8 cellular contexts compared by ENCODE assay signal in the genomic region with DNA sequence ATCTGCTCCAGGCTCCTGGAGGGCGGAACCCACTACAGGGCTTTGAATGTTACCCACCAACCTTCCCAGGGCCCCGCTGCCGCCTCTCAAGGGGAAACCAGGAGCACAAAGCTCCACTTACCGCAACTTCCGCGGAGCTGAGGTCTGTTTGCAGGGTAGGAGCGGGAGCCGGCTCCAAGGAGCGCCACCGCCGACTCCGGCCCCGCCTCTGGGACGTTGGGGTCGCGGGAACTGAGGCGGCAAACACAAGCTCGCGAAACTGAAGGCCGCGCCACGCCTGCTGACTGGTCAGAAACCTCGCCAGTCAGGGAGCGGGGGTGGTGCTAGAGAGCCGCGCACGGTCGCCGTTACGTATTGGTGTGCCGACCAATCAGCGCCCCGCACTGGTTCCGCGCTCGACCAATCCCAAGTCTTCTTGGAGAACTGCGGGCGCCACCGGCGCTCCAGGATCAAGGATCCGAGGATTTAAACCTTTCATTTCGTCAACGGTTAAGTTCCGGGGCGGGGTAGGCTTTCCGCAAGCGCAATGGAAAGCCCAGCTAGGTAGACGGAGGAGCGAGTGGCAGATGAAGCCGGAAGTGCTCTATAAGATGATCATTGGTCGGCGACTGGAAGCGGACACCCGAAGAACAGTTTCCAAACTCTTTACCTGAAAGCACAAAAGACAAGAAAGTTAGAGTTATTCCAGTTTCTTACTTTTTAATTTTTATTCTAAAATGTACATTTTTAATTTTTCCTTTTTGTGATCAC. TPM values are rescaled to one million over a fixed set of nuclear protein-coding genes. Genes with fewer than 3 reads are reported as not detected.
DNase-seq lines count a peak whose midpoint lies in the region; ATAC-seq and TF ChIP-seq lines count a peak whose summit lies in the region.

Gene STIL (minus strand): TSS at position 233 of the 750 bp plus-strand sequence. CDS start 3,828 bp downstream, outside the sequence.

- TF ChIP-seq CTCF in GM12865 (IDR thresholded peaks at IDR 0.05; ENCODE audit: insufficient read depth, low read depth, low read length, missing control alignments) (no peak), cardiac muscle cell (IDR thresholded peaks at IDR 0.05; ENCODE audit: low read depth, low read length) (no peak), parathyroid adenoma (IDR thresholded peaks at IDR 0.05) (no peak), type B pancreatic cell (conservative IDR thresholded peaks at IDR 0.05) (no peak)

- H3K27me3 ChIP-seq in cardiac muscle cell (no peaks in the 10 kb centered on the region), parathyroid adenoma (ENCODE audit: control insufficient read depth, insufficient read depth, low read length) (no peaks in the 10 kb centered on the region)

- DNase-seq in GM12865 (ENCODE audit: low read depth): peak; percentile 100
- peak; percentile 98 for DNase-seq in NCI-H1417 treated with DMSO at 0.1 percent for 48 hours (lab: John Stamatoyannopoulos, UW)
- peak; percentile 98 for DNase-seq in SW480 (ENCODE audit: low spot score)
- DNase-seq in activated naive CD8-positive, alpha-beta T cell treated with anti-CD3 and anti-CD28 coated beads, Interleukin-2, amount 50 U/mL, for 24 hours: peak; percentile 97
- peak; percentile 100 for DNase-seq in cardiac muscle cell (ENCODE audit: low read depth in 1 of 2, low spot score in 1 of 2)
- DNase-seq in type B pancreatic cell (ENCODE audit: extremely low spot score, unreplicated experiment): peak; percentile 99

- H3K4me3 ChIP-seq in GM12865 (ENCODE audit: low read depth, low read length) (peak within 1 kb of the TSS; percentile 80), cardiac muscle cell (peak within 1 kb of the TSS; percentile 58), parathyroid adenoma (ENCODE audit: low read depth, low read length) (peak within 1 kb of the TSS; percentile 90)

- H2AFZ ChIP-seq in parathyroid adenoma: peak within 1 kb of the TSS; percentile 86

- no peaks in the 10 kb centered on the region for H3K79me2 ChIP-seq in parathyroid adenoma

- H3K9me3 ChIP-seq in cardiac muscle cell (ENCODE audit: low read depth) (no peaks in the 10 kb centered on the region), parathyroid adenoma (ENCODE audit: control insufficient read depth, low read length) (no peaks in the 10 kb centered on the region)

- H3K4me3 Mint-ChIP-seq in activated naive CD8-positive, alpha-beta T cell treated with anti-CD3 and anti-CD28 coated beads, Interleukin-2, amount 50 U/mL, for 24 hours: peak within 1 kb of the TSS; percentile 88
- H3K4me3 Mint-ChIP-seq in type B pancreatic cell: peak within 1 kb of the TSS; percentile 92

- peak within 1 kb of the TSS; percentile 87 for H3K27ac ChIP-seq in cardiac muscle cell
- peak within 1 kb of the TSS; percentile 65 for H3K27ac ChIP-seq in parathyroid adenoma

- peaks cover 14% of the 10 kb centered on the region for H3K36me3 Mint-ChIP-seq in activated naive CD8-positive, alpha-beta T cell treated with anti-CD3 and anti-CD28 coated beads, Interleukin-2, amount 50 U/mL, for 24 hours (ENCODE audit: low read depth)
- H3K36me3 Mint-ChIP-seq in type B pancreatic cell: no peaks in the 10 kb centered on the region

- H3K4me1 ChIP-seq in cardiac muscle cell (ENCODE audit: low read depth): no peaks in the 10 kb centered on the region
- no peaks in the 10 kb centered on the region for H3K4me1 ChIP-seq in parathyroid adenoma

- peak; percentile 98 for ATAC-seq in HG02763 (IDR thresholded peaks at IDR 0.05; ENCODE audit: unreplicated experiment)
- peak; percentile 98 for ATAC-seq in activated naive CD8-positive, alpha-beta T cell treated with anti-CD3 and anti-CD28 coated beads, Interleukin-2, amount 50 U/mL, for 24 hours

- peaks cover 2% of the 10 kb centered on the region for H3K27me3 Mint-ChIP-seq in activated naive CD8-positive, alpha-beta T cell treated with anti-CD3 and anti-CD28 coated beads, Interleukin-2, amount 50 U/mL, for 24 hours
- peaks cover 3% of the 10 kb centered on the region for H3K27me3 Mint-ChIP-seq in type B pancreatic cell

- peaks cover 15% of the 10 kb centered on the region for H3K4me1 Mint-ChIP-seq in activated naive CD8-positive, alpha-beta T cell treated with anti-CD3 and anti-CD28 coated beads, Interleukin-2, amount 50 U/mL, for 24 hours
- H3K4me1 Mint-ChIP-seq in type B pancreatic cell (ENCODE audit: unreplicated experiment): peaks cover 9% of the 10 kb centered on the region

- H3K36me3 ChIP-seq in cardiac muscle cell: no peaks in the 10 kb centered on the region
- H3K36me3 ChIP-seq in parathyroid adenoma (ENCODE audit: control insufficient read depth, insufficient read depth, low read length): no peaks in the 10 kb centered on the region

- no peak within 1 kb of the TSS for H3K9ac ChIP-seq in parathyroid adenoma

- peak within 1 kb of the TSS; percentile 99 for H3K4me2 ChIP-seq in parathyroid adenoma (ENCODE audit: low read length)

- no peaks in the 10 kb centered on the region for H3K9me3 Mint-ChIP-seq in activated naive CD8-positive, alpha-beta T cell treated with anti-CD3 and anti-CD28 coated beads, Interleukin-2, amount 50 U/mL, for 24 hours
- no peaks in the 10 kb centered on the region for H3K9me3 Mint-ChIP-seq in type B pancreatic cell

- H3K27ac Mint-ChIP-seq in activated naive CD8-positive, alpha-beta T cell treated with anti-CD3 and anti-CD28 coated beads, Interleukin-2, amount 50 U/mL, for 24 hours: peak within 1 kb of the TSS; percentile 93
- H3K27ac Mint-ChIP-seq in type B pancreatic cell: peak within 1 kb of the TSS; percentile 98

RNA-seq across cellular contexts. Expression of gene STIL, which starts in this region (rescaled TPM):
- total RNA-seq in cardiac muscle cell (4.2 and 13.4 TPM in 2 replicates), type B pancreatic cell (ENCODE audit: low replicate concordance) (7.4 and 19.7 TPM in 2 replicates)
- 2.3 and 7.5 TPM in 2 replicates for polyA plus RNA-seq in cardiac muscle cell

Comparison
In these comparisons a context has a peak if more than half of its experiments do, and no peak if none do; other contexts are left out.
1. Peak in every context shown above with its lines: DNase-seq, ATAC-seq, H3K4me3 ChIP-seq and H3K27ac ChIP-seq.